ENCODE assay signal across 2 cellular contexts in genomic region chr1:50967416-50968020, GRCh38.
TF ChIP-seq lines count a peak whose summit lies in the region.

No MANE protein-coding gene starts in this region.

TF ChIP-seq in HEK293, 187 proteins besides CTCF, POLR2A, EP300 and RAD21 (continued from another document):
- TF ChIP-seq WT1 (tag by site-specific recombination; IDR thresholded peaks at IDR 0.05) (no peak), ZNF302 (tag by site-specific recombination; IDR thresholded peaks at IDR 0.05; ENCODE audit: low read depth) (no peak), ZNF26 (tag by site-specific recombination; IDR thresholded peaks at IDR 0.05) (no peak)

TF ChIP-seq in WTC11, 78 proteins besides CTCF, POLR2A, EP300 and RAD21 (continued from another document):
- TF ChIP-seq PREB (CRISPR knock-in tag; IDR thresholded peaks at IDR 0.05; ENCODE audit: borderline replicate concordance) = no peak
- TF ChIP-seq ATF3 (CRISPR knock-in tag; conservative IDR thresholded peaks at IDR 0.05) = no peak
- no peak for TF ChIP-seq MLX (CRISPR knock-in tag; IDR thresholded peaks at IDR 0.05)
- no peak for TF ChIP-seq SMAD4 (CRISPR knock-in tag; IDR thresholded peaks at IDR 0.05)
- no peak for TF ChIP-seq TCF7 (CRISPR knock-in tag; IDR thresholded peaks at IDR 0.05; ENCODE audit: low read depth)
